ENCODE assay signal across 14 cellular contexts in genomic region chr19:42239544-42240220, GRCh38.
DNase-seq lines count a peak whose midpoint lies in the region; ATAC-seq and TF ChIP-seq lines count a peak whose summit lies in the region.
"Had no signal": no experiment of that assay in that cellular context is flagged by ENCODE, and none has a peak within 500 bp of the region (broad histone marks: within the 10 kb centered on the region; RNA-seq: fewer than 3 reads in every experiment).

No MANE protein-coding gene starts in this region.

- H3K4me3 Mint-ChIP-seq in activated naive CD4-positive, alpha-beta T cell treated with anti-CD3 and anti-CD28 coated beads, Interleukin-2, amount 10 ng/mL, durations not matched to agents 7 days and 5 days, result no peak overlapping the region
- peak overlapping the region in 1 of 2 donors; percentile 4 for H3K4me3 Mint-ChIP-seq in effector memory CD8-positive, alpha-beta T cell
- H3K4me3 Mint-ChIP-seq in stimulated activated naive B cell treated with anti-CD40 and anti-IgM and Interleukin-4, amounts not matched to agents 10 μg/mL and 1 μg/mL and 100 μg/mL, for 72 hours, result no peak overlapping the region

- CTCF ChIA-PET in activated naive CD4-positive, alpha-beta T cell treated with anti-CD3 and anti-CD28 coated beads, Interleukin-2, amount 10 ng/mL, durations not matched to agents 7 days and 5 days (lab: Charles Lee), result interaction anchor here (0.9 to 1.8 kb wide), 3 partner anchors 39 to 130 kb away, joined by 3 to 6 read pairs (median 5); no protein-coding TSS in a partner anchor
- CTCF ChIA-PET in RWPE1 (lab: Yijun Ruan, JAX), result interaction anchor here (0.6 to 1.7 kb wide), 2 partner anchors 14 to 107 kb away, joined by 3 to 5 read pairs; no protein-coding TSS in a partner anchor

- peaks cover 35% of the 10 kb centered on the region for H3K36me3 Mint-ChIP-seq in activated naive CD4-positive, alpha-beta T cell treated with anti-CD3 and anti-CD28 coated beads, Interleukin-2, amount 10 ng/mL, durations not matched to agents 7 days and 5 days
- H3K36me3 Mint-ChIP-seq in effector memory CD8-positive, alpha-beta T cell (ENCODE audit: insufficient read depth), result peaks cover 59% of the 10 kb centered on the region
- H3K36me3 Mint-ChIP-seq in stimulated activated naive B cell treated with anti-CD40 and anti-IgM and Interleukin-4, amounts not matched to agents 10 μg/mL and 1 μg/mL and 100 μg/mL, for 72 hours, result peaks cover 24 to 42% of the 10 kb centered on the region in 2 donors

- TF ChIP-seq CTCF in RWPE1 (conservative IDR thresholded peaks at IDR 0.05; ENCODE audit: low read depth), result no peak

- no peaks in the 10 kb centered on the region for H3K9me3 Mint-ChIP-seq in activated naive CD4-positive, alpha-beta T cell treated with anti-CD3 and anti-CD28 coated beads, Interleukin-2, amount 10 ng/mL, durations not matched to agents 7 days and 5 days
- no peaks in the 10 kb centered on the region for H3K9me3 Mint-ChIP-seq in effector memory CD8-positive, alpha-beta T cell
- H3K9me3 Mint-ChIP-seq in stimulated activated naive B cell treated with anti-CD40 and anti-IgM and Interleukin-4, amounts not matched to agents 10 μg/mL and 1 μg/mL and 100 μg/mL, for 72 hours, result no peaks in the 10 kb centered on the region

- ATAC-seq in effector memory CD8-positive, alpha-beta T cell (replicated peaks), result no peak
- ATAC-seq in stimulated activated naive B cell treated with anti-CD40 and anti-IgM and Interleukin-4, amounts not matched to agents 10 μg/mL and 1 μg/mL and 100 μg/mL, for 72 hours (replicated peaks), result no peak
- no peak for ATAC-seq in GM21619 (IDR thresholded peaks at IDR 0.05; ENCODE audit: unreplicated experiment)
- ATAC-seq in HG03196 (IDR thresholded peaks at IDR 0.05; ENCODE audit: unreplicated experiment), result no peak

- POLR2A ChIA-PET in RWPE1 (lab: Yijun Ruan, JAX; ENCODE audit: low non-redundant PET), result interaction anchor here (0.5 kb wide), 1 partner anchor 44 kb away, joined by 12 read pairs; no protein-coding TSS in a partner anchor

- peak overlapping the region; percentile 70 for H3K27ac Mint-ChIP-seq in activated naive CD4-positive, alpha-beta T cell treated with anti-CD3 and anti-CD28 coated beads, Interleukin-2, amount 10 ng/mL, durations not matched to agents 7 days and 5 days
- H3K27ac Mint-ChIP-seq in effector memory CD8-positive, alpha-beta T cell, result peak overlapping the region; percentile 35 to 67
- H3K27ac Mint-ChIP-seq in stimulated activated naive B cell treated with anti-CD40 and anti-IgM and Interleukin-4, amounts not matched to agents 10 μg/mL and 1 μg/mL and 100 μg/mL, for 72 hours, result peak overlapping the region; percentile 76

- DNase-seq in activated naive CD4-positive, alpha-beta T cell treated with anti-CD3 and anti-CD28 coated beads, Interleukin-2, amount 10 ng/mL, durations not matched to agents 7 days and 5 days, result no peak
- no peak for DNase-seq in activated naive CD4-positive, alpha-beta T cell treated with Interleukin-2 at 50 U/mL for 16 hours
- DNase-seq in RWPE1 (ENCODE audit: low spot score) (no peak), hippocampal formation (lab: John Stamatoyannopoulos, UW) (no peak)
- DNase-seq in effector memory CD8-positive, alpha-beta T cell, result no peak
- no peak for DNase-seq in stimulated activated naive B cell treated with anti-CD40 and anti-IgM and Interleukin-4, amounts not matched to agents 10 μg/mL and 1 μg/mL and 100 μg/mL, for 72 hours
- DNase-seq: KBM-7, mammary epithelial cell, NCI-H1105 treated with DMSO at 0.1 percent for 48 hours, RPMI8226, thyroid gland had no signal

- H3K4me1 Mint-ChIP-seq in activated naive CD4-positive, alpha-beta T cell treated with anti-CD3 and anti-CD28 coated beads, Interleukin-2, amount 10 ng/mL, durations not matched to agents 7 days and 5 days, result peaks cover 44% of the 10 kb centered on the region
- H3K4me1 Mint-ChIP-seq in effector memory CD8-positive, alpha-beta T cell (ENCODE audit: low read depth in 2 of 2), result peaks cover 45 to 47% of the 10 kb centered on the region in 2 donors
- H3K4me1 Mint-ChIP-seq in stimulated activated naive B cell treated with anti-CD40 and anti-IgM and Interleukin-4, amounts not matched to agents 10 μg/mL and 1 μg/mL and 100 μg/mL, for 72 hours, result peaks cover 26 to 48% of the 10 kb centered on the region in 2 donors

- peak overlapping the region; percentile 43 for H3K27ac ChIP-seq in RWPE1
- H3K27ac ChIP-seq: right atrium auricular region, thyroid gland had no signal

- H3K27me3 Mint-ChIP-seq in activated naive CD4-positive, alpha-beta T cell treated with anti-CD3 and anti-CD28 coated beads, Interleukin-2, amount 10 ng/mL, durations not matched to agents 7 days and 5 days, result no peaks in the 10 kb centered on the region
- H3K27me3 Mint-ChIP-seq in effector memory CD8-positive, alpha-beta T cell, result no peaks in the 10 kb centered on the region
- H3K27me3 Mint-ChIP-seq in stimulated activated naive B cell treated with anti-CD40 and anti-IgM and Interleukin-4, amounts not matched to agents 10 μg/mL and 1 μg/mL and 100 μg/mL, for 72 hours, result no peaks in the 10 kb centered on the region
